Comparison of ENCODE assay signal across 9 cellular contexts in genomic region chr7:102511838-102512522, GRCh38. TPM values are rescaled to one million over a fixed set of nuclear protein-coding genes. Genes with fewer than 3 reads are reported as not detected.
A peak's percentile ranks its signal among the peaks of the same experiment; 100 is the strongest.
DNase-seq lines count a peak whose midpoint lies in the region; ATAC-seq and TF ChIP-seq lines count a peak whose summit lies in the region.
"Not testable (repeated sequence)": the region's sequence is repeated elsewhere in the genome, so short reads cannot be mapped to it uniquely, and the experiment has no call there.
"Had no signal": no experiment of that assay in that cellular context is flagged by ENCODE, and none has a peak within 500 bp of the region (broad histone marks: within the 10 kb centered on the region; RNA-seq: fewer than 3 reads in every experiment).

No MANE protein-coding gene starts in this region.

- H3K9me3 ChIP-seq in CD4-positive, alpha-beta T cell (ENCODE audit: control insufficient read depth, low read length), result not testable (repeated sequence)

- not testable (repeated sequence) for H3K27ac ChIP-seq in CD4-positive, alpha-beta T cell (ENCODE audit: low read depth, low read length)
- H3K27ac ChIP-seq in rectal smooth muscle tissue (ENCODE audit: low read depth, low read length), result peak overlapping the region; percentile 72

- H3K4me3 Mint-ChIP-seq in CD4-positive, alpha-beta T cell; activated T-helper 17 cell treated with anti-CD3 and anti-CD28 coated beads, Interleukin-2, amount 50 U/mL, for 72 hours: not testable (repeated sequence)

- ATAC-seq in CD4-positive, alpha-beta T cell (ENCODE audit: poor library complexity), result peak; percentile 86
- ATAC-seq in GM19324 (IDR thresholded peaks at IDR 0.05; ENCODE audit: low FRiP score, unreplicated experiment) (peak; percentile 33), GM21619 (IDR thresholded peaks at IDR 0.05; ENCODE audit: unreplicated experiment) (peak; percentile 32), HG02973 (IDR thresholded peaks at IDR 0.05; ENCODE audit: unreplicated experiment) (peak; percentile 28), HG03520 (IDR thresholded peaks at IDR 0.05; ENCODE audit: unreplicated experiment) (peak; percentile 35), left ventricle myocardium superior (peak; percentile 77)
- ATAC-seq in activated T-helper 17 cell treated with anti-CD3 and anti-CD28 coated beads, Interleukin-2, amount 50 U/mL, for 72 hours (replicated peaks), result peak; percentile 55

- not testable (repeated sequence) for H3K36me3 ChIP-seq in rectal smooth muscle tissue (ENCODE audit: control insufficient read depth, insufficient read depth, low read length)

- H3K4me3 ChIP-seq in rectal smooth muscle tissue (ENCODE audit: low read length), result not testable (repeated sequence)

- not testable (repeated sequence) for H3K9me3 Mint-ChIP-seq in CD4-positive, alpha-beta T cell; activated T-helper 17 cell treated with anti-CD3 and anti-CD28 coated beads, Interleukin-2, amount 50 U/mL, for 72 hours

- not testable (repeated sequence) for H3K36me3 Mint-ChIP-seq in CD4-positive, alpha-beta T cell (ENCODE audit: low read depth); activated T-helper 17 cell treated with anti-CD3 and anti-CD28 coated beads, Interleukin-2, amount 50 U/mL, for 72 hours (ENCODE audit: low read depth)

- H3K27me3 Mint-ChIP-seq in CD4-positive, alpha-beta T cell; activated T-helper 17 cell treated with anti-CD3 and anti-CD28 coated beads, Interleukin-2, amount 50 U/mL, for 72 hours: not testable (repeated sequence)

- H3K9ac ChIP-seq in rectal smooth muscle tissue (ENCODE audit: low read length), result not testable (repeated sequence)

- not testable (repeated sequence) for H3K4me1 Mint-ChIP-seq in CD4-positive, alpha-beta T cell (ENCODE audit: low read depth); activated T-helper 17 cell treated with anti-CD3 and anti-CD28 coated beads, Interleukin-2, amount 50 U/mL, for 72 hours

- not testable (repeated sequence) for DNase-seq in CD4-positive, alpha-beta T cell; left ventricle myocardium superior

- CTCF ChIA-PET in CD4-positive, alpha-beta T cell (lab: Charles Lee), result not testable (repeated sequence)

- POLR2A ChIA-PET in CD4-positive, alpha-beta T cell (lab: Charles Lee), result not testable (repeated sequence)

- TF ChIP-seq CTCF in CD4-positive, alpha-beta T cell (IDR thresholded peaks at IDR 0.05), result not testable (repeated sequence)

- not testable (repeated sequence) for H3K27ac Mint-ChIP-seq in CD4-positive, alpha-beta T cell; activated T-helper 17 cell treated with anti-CD3 and anti-CD28 coated beads, Interleukin-2, amount 50 U/mL, for 72 hours

- not testable (repeated sequence) for H3K27me3 ChIP-seq in CD4-positive, alpha-beta T cell (ENCODE audit: control insufficient read depth, insufficient read depth, low read length); rectal smooth muscle tissue (ENCODE audit: control insufficient read depth, insufficient read depth, low read length)

- intact Hi-C loops in CD4-positive, alpha-beta T cell (cut with DNase I, micrococcal nuclease); left ventricle myocardium superior (cut with micrococcal nuclease): not testable (repeated sequence)

- not testable (repeated sequence) for H3K4me1 ChIP-seq in rectal smooth muscle tissue (ENCODE audit: control insufficient read depth, insufficient read depth, low read length)

RNA-seq across cellular contexts. Expression of gene RASA4B, which starts 5.6 kb away (rescaled TPM):
- 10 to 100 TPM; 31.9 to 40.7 TPM for total RNA-seq in CD4-positive, alpha-beta T cell
- total RNA-seq in activated T-helper 17 cell treated with anti-CD3 and anti-CD28 coated beads, Interleukin-2, amount 50 U/mL, for 72 hours, result 10 to 100 TPM; 14.1 to 23.3 TPM
- 7.5 TPM for total RNA-seq in left ventricle myocardium superior

RNA-seq across cellular contexts. Expression of gene UPK3BL2, which starts 31.5 kb away (rescaled TPM):
- 100 to 1,000 TPM; 115 to 122 TPM for total RNA-seq in CD4-positive, alpha-beta T cell
- total RNA-seq in activated T-helper 17 cell treated with anti-CD3 and anti-CD28 coated beads, Interleukin-2, amount 50 U/mL, for 72 hours, result 10 to 100 TPM; 21.4 to 45.7 TPM
- total RNA-seq in left ventricle myocardium superior, result 2.9 TPM

RNA-seq across cellular contexts. Expression of gene POLR2J, which starts 33.3 kb away (rescaled TPM):
- total RNA-seq in CD4-positive, alpha-beta T cell, result 10 to 100 TPM; 35.8 to 39.7 TPM
- 10 to 100 TPM; 63.5 to 74.2 TPM for total RNA-seq in activated T-helper 17 cell treated with anti-CD3 and anti-CD28 coated beads, Interleukin-2, amount 50 U/mL, for 72 hours
- total RNA-seq in left ventricle myocardium superior, result 49.6 TPM

RNA-seq across cellular contexts. Expression of gene SPDYE2, which starts 39.0 kb away (rescaled TPM):
- under 1 TPM; 0.33 to 0.36 TPM for total RNA-seq in CD4-positive, alpha-beta T cell
- not detected for total RNA-seq in activated T-helper 17 cell treated with anti-CD3 and anti-CD28 coated beads, Interleukin-2, amount 50 U/mL, for 72 hours
- not detected for total RNA-seq in left ventricle myocardium superior
- total RNA-seq: endodermal cell had no signal

RNA-seq across cellular contexts. Expression of gene LRWD1, which starts 47.2 kb away (rescaled TPM):
- 10 to 100 TPM; 12.9 to 13.9 TPM for total RNA-seq in CD4-positive, alpha-beta T cell
- total RNA-seq in activated T-helper 17 cell treated with anti-CD3 and anti-CD28 coated beads, Interleukin-2, amount 50 U/mL, for 72 hours, result 10 to 100 TPM; 14.8 to 20.6 TPM
- total RNA-seq in left ventricle myocardium superior, result 10.4 TPM

Comparison
In these comparisons a context has a peak if more than half of its experiments do, and no peak if none do; other contexts are left out.
1. ATAC-seq: peak in every context shown above with its lines; median percentile 86 in CD4-positive, alpha-beta T cell; 77 in left ventricle myocardium superior; 55 in activated T-helper 17 cell treated with anti-CD3 and anti-CD28 coated beads, Interleukin-2, amount 50 U/mL, for 72 hours; 35 in HG03520; 33 in GM19324; 32 in GM21619; 28 in HG02973.